In the genomic region with DNA sequence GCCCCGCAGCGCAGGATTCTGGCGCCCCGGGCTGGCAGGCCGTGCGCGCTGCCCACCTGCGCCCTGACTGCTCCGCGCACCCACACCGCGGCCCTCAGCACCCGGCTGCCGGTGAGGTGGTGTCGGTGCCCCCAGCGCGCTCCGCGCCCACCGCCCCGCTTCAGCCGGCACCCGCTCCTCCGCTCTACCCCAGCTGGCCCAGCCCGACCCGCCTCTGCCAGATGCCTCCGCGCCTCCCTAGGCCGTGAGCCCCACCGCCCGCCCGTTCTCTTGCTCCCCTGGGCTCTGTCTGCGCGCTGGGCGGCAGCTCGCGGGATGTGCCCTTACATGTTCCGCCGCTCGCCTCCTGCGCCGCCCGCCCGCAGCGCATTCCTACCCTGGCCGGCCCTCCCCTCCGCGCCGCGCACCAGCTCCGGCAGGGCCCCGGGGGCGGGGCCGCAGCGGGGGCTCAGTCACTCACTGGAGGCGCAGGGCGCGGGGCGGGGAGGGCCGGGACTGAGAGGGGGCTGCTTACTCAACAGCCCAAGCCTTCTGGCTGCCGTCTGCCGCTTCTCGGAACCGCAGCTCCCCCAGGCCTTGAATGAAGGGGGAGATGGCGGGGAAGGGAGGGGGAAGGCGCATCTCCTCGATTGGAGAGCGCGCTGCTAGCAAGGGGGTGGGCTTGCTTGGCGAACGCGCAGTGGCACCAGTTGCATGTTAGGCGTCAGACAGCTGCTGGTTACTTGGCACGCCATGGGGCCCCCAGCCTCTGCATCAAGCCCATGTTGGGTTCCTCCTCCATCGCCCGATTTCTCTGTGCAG, we compare ENCODE assay signal across 1 cellular context.
TF ChIP-seq lines count a peak whose summit lies in the region.

A gene (minus strand): TSS at position 345 of the 801 bp plus-strand sequence. CDS start 402 bp downstream, outside the sequence.

TF ChIP-seq in HEK293, 187 proteins besides CTCF, POLR2A, EP300 and RAD21 (continued from another document and continues in another):
- TF ChIP-seq, protein P1, sequence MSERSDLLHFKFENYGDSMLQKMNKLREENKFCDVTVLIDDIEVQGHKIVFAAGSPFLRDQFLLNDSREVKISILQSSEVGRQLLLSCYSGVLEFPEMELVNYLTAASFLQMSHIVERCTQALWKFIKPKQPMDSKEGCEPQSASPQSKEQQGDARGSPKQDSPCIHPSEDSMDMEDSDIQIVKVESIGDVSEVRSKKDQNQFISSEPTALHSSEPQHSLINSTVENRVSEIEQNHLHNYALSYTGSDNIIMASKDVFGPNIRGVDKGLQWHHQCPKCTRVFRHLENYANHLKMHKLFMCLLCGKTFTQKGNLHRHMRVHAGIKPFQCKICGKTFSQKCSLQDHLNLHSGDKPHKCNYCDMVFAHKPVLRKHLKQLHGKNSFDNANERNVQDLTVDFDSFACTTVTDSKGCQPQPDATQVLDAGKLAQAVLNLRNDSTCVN (tag by site-specific recombination; optimal IDR thresholded peaks at IDR 0.05) = peak; percentile 98
- TF ChIP-seq ZBTB8A (tag by site-specific recombination; IDR thresholded peaks at IDR 0.05) (peak; percentile 96), ZFHX2 (tag by site-specific recombination; conservative IDR thresholded peaks at IDR 0.05) (peak; percentile 85), MYNN (tag by site-specific recombination; IDR thresholded peaks at IDR 0.05; ENCODE audit: borderline replicate concordance) (no peak), ZNF140 (tag by site-specific recombination; IDR thresholded peaks at IDR 0.05) (no peak), ZBTB48 (tag by site-specific recombination; IDR thresholded peaks at IDR 0.05) (peak; percentile 72; the same call in 1 of the 2 replicates), ZNF585B (tag by site-specific recombination; IDR thresholded peaks at IDR 0.05) (no peak), TCF7L2 (IDR thresholded peaks at IDR 0.05; ENCODE audit: borderline replicate concordance, low read depth, low read length) (no peak), GLI4 (tag by site-specific recombination; IDR thresholded peaks at IDR 0.05) (no peak), ZNF341 (tag by site-specific recombination; IDR thresholded peaks at IDR 0.05; ENCODE audit: low read depth) (peak; percentile 99), ZNF404 (tag by site-specific recombination; IDR thresholded peaks at IDR 0.05) (no peak), SP7 (tag by site-specific recombination; IDR thresholded peaks at IDR 0.05) (peak; percentile 73), TRIM28 (IDR thresholded peaks at IDR 0.05; ENCODE audit: borderline replicate concordance, low read length) (no peak), GLIS1 (tag by site-specific recombination; IDR thresholded peaks at IDR 0.05) (peak; percentile 95), SP3 (tag by site-specific recombination; IDR thresholded peaks at IDR 0.05) (peak; percentile 59; the same call in 1 of the 2 replicates), ZNF121 (tag by site-specific recombination; IDR thresholded peaks at IDR 0.05) (peak; percentile 23; the same call in 1 of the 2 replicates), KLF8 (tag by site-specific recombination; IDR thresholded peaks at IDR 0.05) (peak; percentile 84), ZBTB7A (tag by site-specific recombination; IDR thresholded peaks at IDR 0.05; ENCODE audit: low read depth) (no peak), EGR2 (tag by site-specific recombination; IDR thresholded peaks at IDR 0.05; ENCODE audit: low read depth) (peak; percentile 69; the same call in 1 of the 2 replicates), ZNF391 (tag by site-specific recombination; IDR thresholded peaks at IDR 0.05; ENCODE audit: borderline replicate concordance, low read depth) (peak; percentile 42; the same call in 1 of the 2 replicates), WT1 (tag by site-specific recombination; IDR thresholded peaks at IDR 0.05) (peak; percentile 33; the same call in 1 of the 2 replicates), ZNF174 (tag by site-specific recombination; IDR thresholded peaks at IDR 0.05) (no peak), KLF9 (tag by site-specific recombination; IDR thresholded peaks at IDR 0.05; ENCODE audit: low read depth) (peak; percentile 85)
- TF ChIP-seq, protein P2, sequence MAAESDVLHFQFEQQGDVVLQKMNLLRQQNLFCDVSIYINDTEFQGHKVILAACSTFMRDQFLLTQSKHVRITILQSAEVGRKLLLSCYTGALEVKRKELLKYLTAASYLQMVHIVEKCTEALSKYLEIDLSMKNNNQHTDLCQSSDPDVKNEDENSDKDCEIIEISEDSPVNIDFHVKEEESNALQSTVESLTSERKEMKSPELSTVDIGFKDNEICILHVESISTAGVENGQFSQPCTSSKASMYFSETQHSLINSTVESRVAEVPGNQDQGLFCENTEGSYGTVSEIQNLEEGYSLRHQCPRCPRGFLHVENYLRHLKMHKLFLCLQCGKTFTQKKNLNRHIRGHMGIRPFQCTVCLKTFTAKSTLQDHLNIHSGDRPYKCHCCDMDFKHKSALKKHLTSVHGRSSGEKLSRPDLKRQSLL (tag by site-specific recombination; IDR thresholded peaks at IDR 0.05) = peak; percentile 49
- TF ChIP-seq, protein P3, sequence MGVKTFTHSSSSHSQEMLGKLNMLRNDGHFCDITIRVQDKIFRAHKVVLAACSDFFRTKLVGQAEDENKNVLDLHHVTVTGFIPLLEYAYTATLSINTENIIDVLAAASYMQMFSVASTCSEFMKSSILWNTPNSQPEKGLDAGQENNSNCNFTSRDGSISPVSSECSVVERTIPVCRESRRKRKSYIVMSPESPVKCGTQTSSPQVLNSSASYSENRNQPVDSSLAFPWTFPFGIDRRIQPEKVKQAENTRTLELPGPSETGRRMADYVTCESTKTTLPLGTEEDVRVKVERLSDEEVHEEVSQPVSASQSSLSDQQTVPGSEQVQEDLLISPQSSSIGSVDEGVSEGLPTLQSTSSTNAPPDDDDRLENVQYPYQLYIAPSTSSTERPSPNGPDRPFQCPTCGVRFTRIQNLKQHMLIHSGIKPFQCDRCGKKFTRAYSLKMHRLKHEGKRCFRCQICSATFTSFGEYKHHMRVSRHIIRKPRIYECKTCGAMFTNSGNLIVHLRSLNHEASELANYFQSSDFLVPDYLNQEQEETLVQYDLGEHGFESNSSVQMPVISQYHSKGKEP (tag by site-specific recombination; IDR thresholded peaks at IDR 0.05) = peak; percentile 53; the same call in 1 of the 2 replicates
- TF ChIP-seq, protein P4, sequence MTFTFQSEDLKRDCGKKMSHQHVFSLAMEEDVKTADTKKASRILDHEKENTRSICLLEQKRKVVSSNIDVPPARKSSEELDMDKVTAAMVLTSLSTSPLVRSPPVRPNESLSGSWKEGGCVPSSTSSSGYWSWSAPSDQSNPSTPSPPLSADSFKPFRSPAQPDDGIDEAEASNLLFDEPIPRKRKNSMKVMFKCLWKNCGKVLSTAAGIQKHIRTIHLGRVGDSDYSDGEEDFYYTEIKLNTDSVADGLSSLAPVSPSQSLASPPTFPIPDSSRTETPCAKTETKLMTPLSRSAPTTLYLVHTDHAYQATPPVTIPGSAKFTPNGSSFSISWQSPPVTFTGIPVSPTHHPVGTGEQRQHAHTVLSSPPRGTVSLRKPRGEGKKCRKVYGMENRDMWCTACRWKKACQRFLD (tag by site-specific recombination; IDR thresholded peaks at IDR 0.05) = no peak
- TF ChIP-seq, protein P5, sequence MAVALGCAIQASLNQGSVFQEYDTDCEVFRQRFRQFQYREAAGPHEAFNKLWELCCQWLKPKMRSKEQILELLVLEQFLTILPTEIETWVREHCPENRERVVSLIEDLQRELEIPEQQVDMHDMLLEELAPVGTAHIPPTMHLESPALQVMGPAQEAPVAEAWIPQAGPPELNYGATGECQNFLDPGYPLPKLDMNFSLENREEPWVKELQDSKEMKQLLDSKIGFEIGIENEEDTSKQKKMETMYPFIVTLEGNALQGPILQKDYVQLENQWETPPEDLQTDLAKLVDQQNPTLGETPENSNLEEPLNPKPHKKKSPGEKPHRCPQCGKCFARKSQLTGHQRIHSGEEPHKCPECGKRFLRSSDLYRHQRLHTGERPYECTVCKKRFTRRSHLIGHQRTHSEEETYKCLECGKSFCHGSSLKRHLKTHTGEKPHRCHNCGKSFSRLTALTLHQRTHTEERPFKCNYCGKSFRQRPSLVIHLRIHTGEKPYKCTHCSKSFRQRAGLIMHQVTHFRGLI (tag by site-specific recombination; IDR thresholded peaks at IDR 0.05) = peak; percentile 90
- TF ChIP-seq, protein P6, sequence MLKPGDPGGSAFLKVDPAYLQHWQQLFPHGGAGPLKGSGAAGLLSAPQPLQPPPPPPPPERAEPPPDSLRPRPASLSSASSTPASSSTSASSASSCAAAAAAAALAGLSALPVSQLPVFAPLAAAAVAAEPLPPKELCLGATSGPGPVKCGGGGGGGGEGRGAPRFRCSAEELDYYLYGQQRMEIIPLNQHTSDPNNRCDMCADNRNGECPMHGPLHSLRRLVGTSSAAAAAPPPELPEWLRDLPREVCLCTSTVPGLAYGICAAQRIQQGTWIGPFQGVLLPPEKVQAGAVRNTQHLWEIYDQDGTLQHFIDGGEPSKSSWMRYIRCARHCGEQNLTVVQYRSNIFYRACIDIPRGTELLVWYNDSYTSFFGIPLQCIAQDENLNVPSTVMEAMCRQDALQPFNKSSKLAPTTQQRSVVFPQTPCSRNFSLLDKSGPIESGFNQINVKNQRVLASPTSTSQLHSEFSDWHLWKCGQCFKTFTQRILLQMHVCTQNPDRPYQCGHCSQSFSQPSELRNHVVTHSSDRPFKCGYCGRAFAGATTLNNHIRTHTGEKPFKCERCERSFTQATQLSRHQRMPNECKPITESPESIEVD (tag by site-specific recombination; IDR thresholded peaks at IDR 0.05) = no peak
- TF ChIP-seq, protein P7, sequence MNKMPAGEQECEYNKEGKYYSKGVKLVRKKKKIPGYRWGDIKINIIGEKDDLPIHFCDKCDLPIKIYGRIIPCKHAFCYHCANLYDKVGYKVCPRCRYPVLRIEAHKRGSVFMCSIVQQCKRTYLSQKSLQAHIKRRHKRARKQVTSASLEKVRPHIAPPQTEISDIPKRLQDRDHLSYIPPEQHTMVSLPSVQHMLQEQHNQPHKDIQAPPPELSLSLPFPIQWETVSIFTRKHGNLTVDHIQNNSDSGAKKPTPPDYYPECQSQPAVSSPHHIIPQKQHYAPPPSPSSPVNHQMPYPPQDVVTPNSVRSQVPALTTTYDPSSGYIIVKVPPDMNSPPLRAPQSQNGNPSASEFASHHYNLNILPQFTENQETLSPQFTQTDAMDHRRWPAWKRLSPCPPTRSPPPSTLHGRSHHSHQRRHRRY (tag by site-specific recombination; IDR thresholded peaks at IDR 0.05) = no peak
- TF ChIP-seq, protein P8, sequence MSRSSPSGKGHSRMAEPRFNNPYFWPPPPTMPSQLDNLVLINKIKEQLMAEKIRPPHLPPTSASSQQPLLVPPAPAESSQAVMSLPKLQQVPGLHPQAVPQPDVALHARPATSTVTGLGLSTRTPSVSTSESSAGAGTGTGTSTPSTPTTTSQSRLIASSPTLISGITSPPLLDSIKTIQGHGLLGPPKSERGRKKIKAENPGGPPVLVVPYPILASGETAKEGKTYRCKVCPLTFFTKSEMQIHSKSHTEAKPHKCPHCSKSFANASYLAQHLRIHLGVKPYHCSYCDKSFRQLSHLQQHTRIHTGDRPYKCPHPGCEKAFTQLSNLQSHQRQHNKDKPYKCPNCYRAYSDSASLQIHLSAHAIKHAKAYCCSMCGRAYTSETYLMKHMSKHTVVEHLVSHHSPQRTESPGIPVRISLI (tag by site-specific recombination; IDR thresholded peaks at IDR 0.05) = no peak
- TF ChIP-seq, protein P9, sequence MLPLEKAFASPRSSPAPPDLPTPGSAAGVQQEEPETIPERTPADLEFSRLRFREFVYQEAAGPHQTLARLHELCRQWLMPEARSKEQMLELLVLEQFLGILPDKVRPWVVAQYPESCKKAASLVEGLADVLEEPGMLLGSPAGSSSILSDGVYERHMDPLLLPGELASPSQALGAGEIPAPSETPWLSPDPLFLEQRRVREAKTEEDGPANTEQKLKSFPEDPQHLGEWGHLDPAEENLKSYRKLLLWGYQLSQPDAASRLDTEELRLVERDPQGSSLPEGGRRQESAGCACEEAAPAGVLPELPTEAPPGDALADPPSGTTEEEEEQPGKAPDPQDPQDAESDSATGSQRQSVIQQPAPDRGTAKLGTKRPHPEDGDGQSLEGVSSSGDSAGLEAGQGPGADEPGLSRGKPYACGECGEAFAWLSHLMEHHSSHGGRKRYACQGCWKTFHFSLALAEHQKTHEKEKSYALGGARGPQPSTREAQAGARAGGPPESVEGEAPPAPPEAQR (tag by site-specific recombination; IDR thresholded peaks at IDR 0.05) = no peak
- TF ChIP-seq, protein P10, sequence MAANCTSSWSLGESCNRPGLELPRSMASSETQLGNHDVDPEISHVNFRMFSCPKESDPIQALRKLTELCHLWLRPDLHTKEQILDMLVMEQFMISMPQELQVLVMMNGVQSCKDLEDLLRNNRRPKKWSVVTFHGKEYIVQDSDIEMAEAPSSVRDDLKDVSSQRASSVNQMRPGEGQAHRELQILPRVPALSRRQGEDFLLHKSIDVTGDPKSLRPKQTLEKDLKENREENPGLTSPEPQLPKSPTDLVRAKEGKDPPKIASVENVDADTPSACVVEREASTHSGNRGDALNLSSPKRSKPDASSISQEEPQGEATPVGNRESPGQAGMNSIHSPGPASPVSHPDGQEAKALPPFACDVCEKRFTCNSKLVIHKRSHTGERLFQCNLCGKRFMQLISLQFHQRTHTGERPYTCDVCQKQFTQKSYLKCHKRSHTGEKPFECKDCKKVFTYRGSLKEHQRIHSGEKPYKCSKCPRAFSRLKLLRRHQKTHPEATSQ (tag by site-specific recombination; IDR thresholded peaks at IDR 0.05) = peak; percentile 92
- TF ChIP-seq, protein P11, sequence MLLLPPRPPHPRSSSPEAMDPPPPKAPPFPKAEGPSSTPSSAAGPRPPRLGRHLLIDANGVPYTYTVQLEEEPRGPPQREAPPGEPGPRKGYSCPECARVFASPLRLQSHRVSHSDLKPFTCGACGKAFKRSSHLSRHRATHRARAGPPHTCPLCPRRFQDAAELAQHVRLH (tag by site-specific recombination; IDR thresholded peaks at IDR 0.05) = 0 out of 2 replicates have a peak, but pooled peaks have one; percentile 12
- TF ChIP-seq, protein P12, sequence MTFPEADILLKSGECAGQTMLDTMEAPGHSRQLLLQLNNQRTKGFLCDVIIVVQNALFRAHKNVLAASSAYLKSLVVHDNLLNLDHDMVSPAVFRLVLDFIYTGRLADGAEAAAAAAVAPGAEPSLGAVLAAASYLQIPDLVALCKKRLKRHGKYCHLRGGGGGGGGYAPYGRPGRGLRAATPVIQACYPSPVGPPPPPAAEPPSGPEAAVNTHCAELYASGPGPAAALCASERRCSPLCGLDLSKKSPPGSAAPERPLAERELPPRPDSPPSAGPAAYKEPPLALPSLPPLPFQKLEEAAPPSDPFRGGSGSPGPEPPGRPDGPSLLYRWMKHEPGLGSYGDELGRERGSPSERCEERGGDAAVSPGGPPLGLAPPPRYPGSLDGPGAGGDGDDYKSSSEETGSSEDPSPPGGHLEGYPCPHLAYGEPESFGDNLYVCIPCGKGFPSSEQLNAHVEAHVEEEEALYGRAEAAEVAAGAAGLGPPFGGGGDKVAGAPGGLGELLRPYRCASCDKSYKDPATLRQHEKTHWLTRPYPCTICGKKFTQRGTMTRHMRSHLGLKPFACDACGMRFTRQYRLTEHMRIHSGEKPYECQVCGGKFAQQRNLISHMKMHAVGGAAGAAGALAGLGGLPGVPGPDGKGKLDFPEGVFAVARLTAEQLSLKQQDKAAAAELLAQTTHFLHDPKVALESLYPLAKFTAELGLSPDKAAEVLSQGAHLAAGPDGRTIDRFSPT (tag by site-specific recombination; IDR thresholded peaks at IDR 0.05) = peak; percentile 73
- TF ChIP-seq, protein P13, sequence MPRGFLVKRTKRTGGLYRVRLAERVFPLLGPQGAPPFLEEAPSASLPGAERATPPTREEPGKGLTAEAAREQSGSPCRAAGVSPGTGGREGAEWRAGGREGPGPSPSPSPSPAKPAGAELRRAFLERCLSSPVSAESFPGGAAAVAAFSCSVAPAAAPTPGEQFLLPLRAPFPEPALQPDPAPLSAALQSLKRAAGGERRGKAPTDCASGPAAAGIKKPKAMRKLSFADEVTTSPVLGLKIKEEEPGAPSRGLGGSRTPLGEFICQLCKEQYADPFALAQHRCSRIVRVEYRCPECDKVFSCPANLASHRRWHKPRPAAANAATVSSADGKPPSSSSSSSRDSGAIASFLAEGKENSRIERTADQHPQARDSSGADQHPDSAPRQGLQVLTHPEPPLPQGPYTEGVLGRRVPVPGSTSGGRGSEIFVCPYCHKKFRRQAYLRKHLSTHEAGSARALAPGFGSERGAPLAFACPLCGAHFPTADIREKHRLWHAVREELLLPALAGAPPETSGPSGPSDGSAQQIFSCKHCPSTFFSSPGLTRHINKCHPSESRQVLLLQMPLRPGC (tag by site-specific recombination; IDR thresholded peaks at IDR 0.05) = peak; percentile 63
